8 cellular contexts compared by ENCODE assay signal in the genomic region with DNA sequence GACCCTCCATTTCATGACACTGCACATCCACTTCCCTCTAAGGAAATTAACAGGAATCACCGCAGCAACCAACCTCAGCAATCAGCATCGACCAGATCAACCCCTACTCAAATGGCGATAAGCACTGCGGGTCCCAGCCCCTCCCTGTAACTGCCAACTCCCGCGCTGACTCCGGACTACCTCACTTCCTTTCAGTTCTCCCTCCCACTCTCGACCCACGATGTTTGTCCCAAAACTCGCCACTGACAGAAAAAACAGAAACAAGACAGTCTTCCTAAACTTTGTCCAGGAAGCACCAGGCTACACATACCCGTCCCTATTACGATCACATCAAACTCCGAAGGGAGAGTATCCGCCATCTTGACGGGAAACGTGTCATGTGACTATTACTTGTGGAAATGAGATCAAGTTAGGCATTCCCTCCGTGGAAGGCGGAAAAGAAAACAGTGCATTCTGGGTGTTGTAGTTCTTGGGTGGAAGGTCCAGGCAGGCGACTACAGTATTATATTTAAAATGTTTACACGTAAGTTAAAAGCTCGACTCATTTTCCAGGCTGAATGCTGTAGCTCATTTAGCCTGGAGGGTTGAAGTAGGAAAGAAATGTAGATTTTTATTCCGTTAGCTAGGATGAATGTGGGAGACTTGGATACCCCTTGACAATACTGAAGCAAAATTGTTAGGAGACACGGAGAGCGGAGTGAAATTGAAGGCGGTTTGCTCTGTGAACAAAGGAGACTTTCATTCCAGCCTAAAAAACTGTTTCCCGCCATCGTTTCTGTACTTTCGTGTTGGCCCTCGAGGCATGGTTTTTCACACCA. TPM values are rescaled to one million over a fixed set of nuclear protein-coding genes. Genes with fewer than 3 reads are reported as not detected.
A peak's percentile ranks its signal among the peaks of the same experiment; 100 is the strongest.
DNase-seq lines count a peak whose midpoint lies in the region; ATAC-seq and TF ChIP-seq lines count a peak whose summit lies in the region.

A gene with protein sequence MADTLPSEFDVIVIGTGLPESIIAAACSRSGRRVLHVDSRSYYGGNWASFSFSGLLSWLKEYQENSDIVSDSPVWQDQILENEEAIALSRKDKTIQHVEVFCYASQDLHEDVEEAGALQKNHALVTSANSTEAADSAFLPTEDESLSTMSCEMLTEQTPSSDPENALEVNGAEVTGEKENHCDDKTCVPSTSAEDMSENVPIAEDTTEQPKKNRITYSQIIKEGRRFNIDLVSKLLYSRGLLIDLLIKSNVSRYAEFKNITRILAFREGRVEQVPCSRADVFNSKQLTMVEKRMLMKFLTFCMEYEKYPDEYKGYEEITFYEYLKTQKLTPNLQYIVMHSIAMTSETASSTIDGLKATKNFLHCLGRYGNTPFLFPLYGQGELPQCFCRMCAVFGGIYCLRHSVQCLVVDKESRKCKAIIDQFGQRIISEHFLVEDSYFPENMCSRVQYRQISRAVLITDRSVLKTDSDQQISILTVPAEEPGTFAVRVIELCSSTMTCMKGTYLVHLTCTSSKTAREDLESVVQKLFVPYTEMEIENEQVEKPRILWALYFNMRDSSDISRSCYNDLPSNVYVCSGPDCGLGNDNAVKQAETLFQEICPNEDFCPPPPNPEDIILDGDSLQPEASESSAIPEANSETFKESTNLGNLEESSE (minus strand): TSS at position 385 of the 818 bp plus-strand sequence. CDS start 26 bp downstream, at position 359.

- H3K4me3 ChIP-seq in AG10803 (ENCODE audit: low read length) = peak within 1 kb of the TSS; percentile 73

- peaks cover 3% of the 10 kb centered on the region for H3K36me3 Mint-ChIP-seq in activated CD4-positive, alpha-beta memory T cell treated with anti-CD3 and anti-CD28 coated beads, Interleukin-2, amount 10 ng/mL, durations not matched to agents 7 days and 5 days (ENCODE audit: low read depth)

- peak; percentile 72 for DNase-seq in AG10803 (ENCODE audit: low read depth)
- DNase-seq in activated CD4-positive, alpha-beta memory T cell treated with anti-CD3 and anti-CD28 coated beads, Interleukin-2, amount 10 ng/mL, durations not matched to agents 7 days and 5 days = peak; percentile 64
- DNase-seq in epidermal melanocyte (ENCODE audit: insufficient read length, low spot score) = peak; percentile 54
- DNase-seq in mucosa of gallbladder (ENCODE audit: low spot score) = peak; percentile 72
- peak; percentile 57 for DNase-seq in stimulated activated CD8-positive, alpha-beta memory T cell treated with anti-CD3 and anti-CD28 coated beads, Interleukin-4, amount 100 ng/mL, for 48 hours
- DNase-seq in C1 segment of cervical spinal cord (lab: John Stamatoyannopoulos, UW) = no peak

- H3K4me3 Mint-ChIP-seq in activated CD4-positive, alpha-beta memory T cell treated with anti-CD3 and anti-CD28 coated beads, Interleukin-2, amount 10 ng/mL, durations not matched to agents 7 days and 5 days = peak within 1 kb of the TSS; percentile 12

- no peaks in the 10 kb centered on the region for H3K9me3 Mint-ChIP-seq in activated CD4-positive, alpha-beta memory T cell treated with anti-CD3 and anti-CD28 coated beads, Interleukin-2, amount 10 ng/mL, durations not matched to agents 7 days and 5 days

- CTCF ChIA-PET in activated CD4-positive, alpha-beta memory T cell treated with anti-CD3 and anti-CD28 coated beads, Interleukin-2, amount 10 ng/mL, durations not matched to agents 7 days and 5 days (lab: Charles Lee) = no interaction called here

- H3K4me1 Mint-ChIP-seq in activated CD4-positive, alpha-beta memory T cell treated with anti-CD3 and anti-CD28 coated beads, Interleukin-2, amount 10 ng/mL, durations not matched to agents 7 days and 5 days = peaks cover 8% of the 10 kb centered on the region

- POLR2A ChIA-PET in activated CD4-positive, alpha-beta memory T cell treated with anti-CD3 and anti-CD28 coated beads, Interleukin-2, amount 10 ng/mL, durations not matched to agents 7 days and 5 days (lab: Charles Lee) = interaction anchor here (0.6 kb wide), 1 partner anchor 9 kb away, joined by 3 read pairs; no protein-coding TSS in a partner anchor

- H3K27ac Mint-ChIP-seq in activated CD4-positive, alpha-beta memory T cell treated with anti-CD3 and anti-CD28 coated beads, Interleukin-2, amount 10 ng/mL, durations not matched to agents 7 days and 5 days = no peak within 1 kb of the TSS

- H3K27me3 Mint-ChIP-seq in activated CD4-positive, alpha-beta memory T cell treated with anti-CD3 and anti-CD28 coated beads, Interleukin-2, amount 10 ng/mL, durations not matched to agents 7 days and 5 days = peaks cover 6% of the 10 kb centered on the region

- ATAC-seq in GM19438 (IDR thresholded peaks at IDR 0.05; ENCODE audit: low read depth, unreplicated experiment) = peak; percentile 98
- peak; percentile 93 for ATAC-seq in HG03575 (IDR thresholded peaks at IDR 0.05; ENCODE audit: extremely low read depth, insufficient number of reproducible peaks, low FRiP score, unreplicated experiment)

- no peak for TF ChIP-seq CTCF in AG10803 (conservative IDR thresholded peaks at IDR 0.05; ENCODE audit: low read length)

RNA-seq across cellular contexts. Expression of the gene that starts here (rescaled TPM):
- 10 to 100 TPM; 16.1 to 16.2 TPM for total RNA-seq in activated CD4-positive, alpha-beta memory T cell treated with anti-CD3 and anti-CD28 coated beads, Interleukin-2, amount 10 ng/mL, durations not matched to agents 7 days and 5 days
- 15.3 TPM for total RNA-seq in mucosa of gallbladder

Comparison
In these comparisons a context has a peak if more than half of its experiments do, and no peak if none do; other contexts are left out.
1. DNase-seq: peak in AG10803 (single experiment), activated CD4-positive, alpha-beta memory T cell treated with anti-CD3 and anti-CD28 coated beads, Interleukin-2, amount 10 ng/mL, durations not matched to agents 7 days and 5 days (single experiment), epidermal melanocyte (single experiment), mucosa of gallbladder (single experiment) and stimulated activated CD8-positive, alpha-beta memory T cell treated with anti-CD3 and anti-CD28 coated beads, Interleukin-4, amount 100 ng/mL, for 48 hours (single experiment); none in C1 segment of cervical spinal cord (0 of 14).